8 cellular contexts compared by ENCODE assay signal in the genomic region with DNA sequence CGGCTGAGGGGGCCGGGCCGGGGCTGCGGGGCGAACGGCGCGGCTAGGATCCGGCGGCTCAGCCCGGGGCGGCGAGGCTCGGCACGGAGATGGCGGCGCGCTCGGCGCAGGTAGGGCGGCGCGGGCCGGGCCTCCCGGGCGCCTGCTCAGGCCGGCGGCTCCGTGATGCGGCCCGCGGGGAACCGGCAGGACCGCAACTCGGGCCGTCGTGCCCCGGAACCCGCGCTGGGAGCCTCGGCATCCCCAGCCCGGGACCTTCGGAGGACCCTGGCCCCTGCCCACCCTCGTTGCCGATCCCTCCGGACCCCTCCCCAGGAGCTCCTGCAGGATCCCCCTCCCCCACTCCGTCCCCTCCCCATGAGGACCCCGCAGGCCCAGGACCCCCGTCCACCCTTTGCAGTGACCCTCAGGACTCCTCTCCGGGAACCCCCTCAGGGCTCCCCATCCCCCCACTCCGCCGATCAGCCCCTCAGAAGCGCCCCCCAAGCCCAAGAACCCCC. TPM values are rescaled to one million over a fixed set of nuclear protein-coding genes. Genes with fewer than 3 reads are reported as not detected.
DNase-seq lines count a peak whose midpoint lies in the region; ATAC-seq and TF ChIP-seq lines count a peak whose summit lies in the region.

No MANE protein-coding gene starts in this region.

- ATAC-seq in RWPE2 (ENCODE audit: low read depth) (no peak), sciatic nerve (no peak), HG02642 (IDR thresholded peaks at IDR 0.05; ENCODE audit: poor library complexity, unreplicated experiment) (no peak)

- H3K9me3 ChIP-seq in RWPE2 (ENCODE audit: severe bottlenecking): no peaks in the 10 kb centered on the region

- H3K27ac ChIP-seq in RWPE2 (ENCODE audit: poor library complexity, severe bottlenecking): no peak overlapping the region

- no peaks in the 10 kb centered on the region for H3K36me3 ChIP-seq in RWPE2 (ENCODE audit: low read depth)

- peaks cover 20% of the 10 kb centered on the region for H3K4me1 ChIP-seq in RWPE2 (ENCODE audit: insufficient read depth, poor library complexity, severe bottlenecking)

- DNase-seq in GM19238 (ENCODE audit: insufficient read length, low spot score) (peak; percentile 55), RWPE2 (ENCODE audit: low spot score) (no peak), fibroblast of villous mesenchyme (ENCODE audit: low read depth) (no peak), sciatic nerve (ENCODE audit: low spot score) (peak; percentile 78), GOT3 (lab: John Stamatoyannopoulos, UW) (no peak), NCI-H128 (lab: John Stamatoyannopoulos, UW; ENCODE audit: unreplicated experiment) (no peak)
- no peak for DNase-seq in stimulated activated CD8-positive, alpha-beta memory T cell treated with anti-CD3 and anti-CD28 coated beads, Interleukin-4, amount 100 ng/mL, for 48 hours

- no peak for TF ChIP-seq CTCF in RWPE2 (IDR thresholded peaks at IDR 0.05; ENCODE audit: poor library complexity, severe bottlenecking)
- no peak for TF ChIP-seq CTCF in fibroblast of villous mesenchyme (IDR thresholded peaks at IDR 0.05; ENCODE audit: insufficient read depth, low read depth, low read length)

- H3K27me3 ChIP-seq in RWPE2 (ENCODE audit: insufficient read depth, poor library complexity, severe bottlenecking): no peaks in the 10 kb centered on the region

- intact Hi-C loops in sciatic nerve (cut with DNase I): no loop called here

- peak overlapping the region; percentile 84 for H3K4me3 ChIP-seq in RWPE2 (ENCODE audit: severe bottlenecking)
- H3K4me3 ChIP-seq in fibroblast of villous mesenchyme (ENCODE audit: low read depth, low read length): peak overlapping the region; percentile 77

RNA-seq across cellular contexts. Expression of gene EVI5L, which starts 0.3 kb away (rescaled TPM):
- total RNA-seq in fibroblast of villous mesenchyme: 24.8 and 25.5 TPM in 2 replicates
- total RNA-seq in sciatic nerve: 14.2 TPM

RNA-seq across cellular contexts. Expression of gene PRR36, which starts 43.9 kb away (rescaled TPM):
- under 0.01 TPM in 1 of 2 replicates, not detected in the other for total RNA-seq in fibroblast of villous mesenchyme
- 0.09 TPM for total RNA-seq in sciatic nerve

RNA-seq across cellular contexts. Expression of gene LRRC8E, which starts 58.0 kb away (rescaled TPM):
- total RNA-seq in fibroblast of villous mesenchyme (6.0 and 7.4 TPM in 2 replicates), sciatic nerve (0.09 TPM)

Comparison
In these comparisons a context has a peak if more than half of its experiments do, and no peak if none do; other contexts are left out.
1. DNase-seq: peak in GM19238 (single experiment) and sciatic nerve (single experiment); none in RWPE2 (single experiment), fibroblast of villous mesenchyme (single experiment), GOT3 (single experiment), stimulated activated CD8-positive, alpha-beta memory T cell treated with anti-CD3 and anti-CD28 coated beads, Interleukin-4, amount 100 ng/mL, for 48 hours (single experiment) and NCI-H128 (single experiment).